In the genomic region with DNA sequence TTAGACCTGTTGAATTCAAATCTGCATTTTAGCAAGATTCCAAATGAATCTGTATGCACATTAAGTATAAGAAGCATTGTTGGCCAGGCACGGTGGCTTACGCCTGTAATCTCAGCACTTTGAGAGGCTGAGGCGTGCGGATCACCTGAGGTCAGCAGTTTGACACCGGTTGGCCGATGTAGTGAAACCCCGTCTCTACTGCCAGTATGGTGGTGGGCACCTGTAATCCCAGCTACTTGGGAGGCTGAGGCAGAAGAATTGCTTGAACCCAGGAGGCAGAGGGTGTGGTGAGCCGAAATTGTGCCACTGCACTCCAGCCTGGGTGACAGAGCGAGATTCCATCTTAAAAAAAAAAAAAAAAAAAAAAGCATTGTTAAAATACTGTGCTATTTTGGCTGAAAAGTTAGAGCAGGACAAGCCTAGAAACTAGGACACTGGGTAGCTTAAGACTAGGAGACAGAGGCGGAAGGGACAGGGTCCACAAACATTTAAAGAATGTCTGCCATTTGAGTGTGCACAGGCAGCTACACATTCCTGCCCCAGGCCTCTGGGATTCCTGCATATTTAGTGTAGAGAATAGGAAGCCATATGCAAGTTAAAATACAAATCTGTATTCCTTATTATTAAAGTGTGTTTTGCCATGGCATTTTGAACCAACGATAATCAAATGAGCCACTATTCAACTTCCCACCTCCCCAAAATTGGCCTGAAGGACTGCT, we compare ENCODE assay signal across 1 cellular context.
TF ChIP-seq lines count a peak whose summit lies in the region.

No MANE protein-coding gene starts in this region.

TF ChIP-seq in SK-N-SH, 30 proteins besides CTCF, POLR2A, EP300 and RAD21 (continued from another document):
- TF ChIP-seq CHD2 (IDR thresholded peaks at IDR 0.05; ENCODE audit: low read length, partially characterized antibody): no peak
